12 cellular contexts compared by ENCODE assay signal in the genomic region with DNA sequence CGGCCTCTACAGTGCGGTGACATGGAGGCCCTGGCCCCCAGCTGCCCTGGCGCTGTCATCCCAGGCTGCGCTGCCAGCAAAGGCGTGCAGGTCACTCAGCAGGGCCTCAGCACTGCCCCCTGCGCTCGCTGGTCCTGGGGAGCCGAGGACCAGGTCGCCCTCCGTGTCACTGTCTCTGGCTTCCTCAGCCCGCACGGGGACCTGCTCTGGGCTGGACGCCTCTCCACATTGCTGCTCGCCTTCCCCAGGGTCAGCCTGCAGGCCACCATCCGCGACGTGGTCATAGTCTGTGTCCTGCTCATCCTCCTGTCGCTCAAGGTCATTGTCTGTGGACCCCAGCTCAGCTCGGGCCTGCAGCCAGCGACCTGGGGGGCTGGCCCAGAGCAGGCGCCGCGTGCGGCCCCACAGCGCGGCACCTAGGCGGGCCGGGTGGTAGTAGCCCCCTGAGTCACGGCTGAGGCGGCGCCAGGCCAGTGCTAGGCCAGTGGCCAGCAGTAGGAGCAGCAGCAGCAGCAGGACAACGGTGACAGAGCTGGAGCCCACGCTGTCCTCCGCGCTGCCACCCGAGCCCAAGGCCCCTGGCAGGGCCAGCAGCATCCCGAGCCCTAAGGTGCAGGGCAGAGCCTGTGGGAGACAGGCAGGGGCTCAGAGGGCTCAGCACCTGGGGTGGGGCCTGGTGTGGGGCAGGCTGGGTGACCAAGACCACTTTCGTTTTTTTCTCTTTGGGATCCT. TPM values are rescaled to one million over a fixed set of nuclear protein-coding genes. Genes with fewer than 3 reads are reported as not detected.
A peak's percentile ranks its signal among the peaks of the same experiment; 100 is the strongest.
DNase-seq lines count a peak whose midpoint lies in the region; ATAC-seq, FAIRE-seq and TF ChIP-seq lines count a peak whose summit lies in the region.
"Had no signal": no experiment of that assay in that cellular context is flagged by ENCODE, and none has a peak within 500 bp of the region (broad histone marks: within the 10 kb centered on the region; RNA-seq: fewer than 3 reads in every experiment).

No MANE protein-coding gene starts in this region.

- peaks cover 4% of the 10 kb centered on the region for H3K9me1 ChIP-seq in K562 (ENCODE audit: control insufficient read depth, insufficient read depth, low read length)

- H3K27me3 ChIP-seq in HUES6 (ENCODE audit: control insufficient read depth, insufficient read depth, low read length): no peaks in the 10 kb centered on the region
- no peaks in the 10 kb centered on the region for H3K27me3 ChIP-seq in K562 (ENCODE audit: control insufficient read depth in 2 of 2, insufficient read depth in 2 of 2, low read length in 2 of 2)
- no peaks in the 10 kb centered on the region for H3K27me3 ChIP-seq in psoas muscle (ENCODE audit: insufficient read depth in 3 of 3, low read length in 2 of 3)

- intact Hi-C loops in K562 (cut with micrococcal nuclease) (no loop called here), psoas muscle (cut with DNase I) (no loop called here)

- TF ChIP-seq EP300 in K562 (IDR thresholded peaks at IDR 0.05; ENCODE audit: low read length): no peak

- no peak overlapping the region for H2AFZ ChIP-seq in K562 (ENCODE audit: low read depth, low read length)

- in situ Hi-C loops in K562 (cut with MboI): no loop called here

- no peak for FAIRE-seq in K562 (lab: Jason Lieb, UNC)
- FAIRE-seq: G401.6 had no signal

- H3K4me3 ChIP-seq in GM12864 (ENCODE audit: low read depth, low read length): peak overlapping the region; percentile 87
- H3K4me3 ChIP-seq in HUES6 (ENCODE audit: low read depth, low read length): no peak overlapping the region
- H3K4me3 ChIP-seq in K562: no peak overlapping the region
- no peak overlapping the region for H3K4me3 ChIP-seq in psoas muscle

- BruUV-seq in K562 (replicated peaks; lab: Mats Ljungman, UMichigan): no TSS peak

- H3K9me3 ChIP-seq in HUES6 (ENCODE audit: control insufficient read depth, insufficient read depth, low read depth, low read length): no peaks in the 10 kb centered on the region
- H3K9me3 ChIP-seq in K562 (replicated peaks; ENCODE audit: control insufficient read depth, insufficient read depth, low read depth, low read length): no peaks in the 10 kb centered on the region
- H3K9me3 ChIP-seq in psoas muscle: no peaks in the 10 kb centered on the region

- no peaks in the 10 kb centered on the region; the same call in 2 of the 3 replicates for H3K79me2 ChIP-seq in K562 (ENCODE audit: control insufficient read depth, insufficient read depth, low read length)

- H3K4me1 ChIP-seq in HUES6 (ENCODE audit: control insufficient read depth, insufficient read depth, low read length): peaks cover 25% of the 10 kb centered on the region
- peaks cover 16 to 80% of the 10 kb centered on the region in 2 experiments for H3K4me1 ChIP-seq in K562 (replicated peaks in 1 of 2; ENCODE audit: control insufficient read depth in 2 of 2, insufficient read depth in 2 of 2, low read length in 2 of 2)
- H3K4me1 ChIP-seq in psoas muscle: peaks cover under 1% of the 10 kb centered on the region

- no peaks in the 10 kb centered on the region for H4K20me1 ChIP-seq in K562 (replicated peaks; ENCODE audit: control insufficient read depth, insufficient read depth, low read length)

- TF ChIP-seq CTCF in GM12864 (IDR thresholded peaks at IDR 0.05; ENCODE audit: low read depth, low read length, missing control alignments): no peak
- no peak for TF ChIP-seq CTCF in K562 (IDR thresholded peaks at IDR 0.05 in 2 of 3, conservative IDR thresholded peaks at IDR 0.05 in 1 of 3; ENCODE audit: insufficient read depth in 2 of 3, low read depth in 1 of 3, low read length in 3 of 3)
- TF ChIP-seq CTCF in psoas muscle (IDR thresholded peaks at IDR 0.05): no peak

- WGBS in K562 (ENCODE audit: insufficient coverage, low coverage, missing lambda C conversion rate): 91% methylated on average over 21 of the region's 38 CpGs
- 86 to 88% (median 87%) methylated on average over 33 to 38 of the region's 38 CpGs for WGBS in psoas muscle, 3 donors

- H3K27ac ChIP-seq in HUES6 (ENCODE audit: low read depth, low read length): peak overlapping the region; percentile 88
- H3K27ac ChIP-seq in K562 (ENCODE audit: extremely low read depth, low read depth, low read length): peak overlapping the region; percentile 86
- H3K27ac ChIP-seq in psoas muscle: peak overlapping the region; percentile 36

- TF ChIP-seq RAD21 in K562 (CRISPR knock-in tag; conservative IDR thresholded peaks at IDR 0.05 in 1 of 2, IDR thresholded peaks at IDR 0.05 in 1 of 2): no peak

- TF ChIP-seq POLR2A in K562 (conservative IDR thresholded peaks at IDR 0.05): 0 out of 2 replicates have a peak, but pooled peaks have one; percentile 7

- H3K9ac ChIP-seq in HUES6 (ENCODE audit: low read length) (peak overlapping the region; percentile 77), K562 (ENCODE audit: insufficient read depth in 1 of 2, low read depth in 2 of 2, low read length in 2 of 2) (peak overlapping the region; percentile 53 to 87; a peak in 3 of 4 replicates)

- no peak for DNase-seq in GM12864 (ENCODE audit: low read depth)
- no peak for DNase-seq in K562 (ENCODE audit: extremely low read depth in 1 of 4, low spot score in 3 of 4)
- no peak for DNase-seq in psoas muscle
- DNase-seq in GF-D8 (lab: John Stamatoyannopoulos, UW): no peak
- DNase-seq in cortex of kidney (lab: John Stamatoyannopoulos, UW): no peak
- DNase-seq in NCI-H345 (lab: John Stamatoyannopoulos, UW): no peak
- DNase-seq: amniotic stem cell, NCI-H2171 had no signal

- no peak overlapping the region; the same call in 1 of the 2 replicates for H3K4me2 ChIP-seq in K562 (ENCODE audit: insufficient read depth, low read length)

- POLR2A ChIA-PET in K562 (lab: Yijun Ruan, JAX): interaction anchor here (0.7 to 1.4 kb wide), 3 partner anchors 11 to 126 kb away, joined by 3 to 4 read pairs (median 4); no protein-coding TSS in a partner anchor

- H3K36me3 ChIP-seq in HUES6 (ENCODE audit: control insufficient read depth, insufficient read depth, low read length) (peaks cover 74% of the 10 kb centered on the region), K562 (ENCODE audit: control insufficient read depth, insufficient read depth, low read length) (peaks cover 88% of the 10 kb centered on the region; the same call in 2 of the 3 replicates), psoas muscle (ENCODE audit: insufficient read depth in 1 of 2, low read depth in 1 of 2) (peaks cover 6 to 81% of the 10 kb centered on the region in 2 donors)

- CTCF ChIA-PET in K562 (lab: Yijun Ruan, JAX; ENCODE audit: low intra/inter-chr PET ratio): no interaction called here

- ATAC-seq in K562 (no peak; the same call in 1 of the 3 replicates), psoas muscle (no peak), HG03354 (IDR thresholded peaks at IDR 0.05; ENCODE audit: poor library complexity, severe bottlenecking, unreplicated experiment) (no peak)

RNA-seq across cellular contexts. Expression of a gene that starts 1.6 kb away (rescaled TPM):
- 2.2 and 10.5 TPM in 2 replicates for total RNA-seq in K562 (2011; cell fraction: chromatin; rRNA removed; ENCODE audit: low replicate concordance)
- 8.8 and 10.2 TPM in 2 replicates for total RNA-seq in K562 (2011; cell fraction: nucleolus; rRNA removed)
- 1.9 and 2.4 TPM in 2 replicates for total RNA-seq in K562 (2011; cell fraction: nucleoplasm; rRNA removed)
- 0.45 and 1.9 TPM in 2 replicates for total RNA-seq in K562 (2014; rRNA removed)
- total RNA-seq in K562 (2014; rRNA removed; fragmentation: Illumina TruSeq; extraction: Trizol): not detected in 2 replicates
- total RNA-seq in K562 (2015; rRNA removed; fragmentation: Illumina TruSeq; extraction: Trizol): 0.22 and 0.49 TPM in 2 replicates
- total RNA-seq in K562 (2021): 1.1 and 1.5 TPM in 2 replicates
- 0.51 and 0.64 TPM in 2 replicates for polyA plus RNA-seq in K562 (2011; rRNA removed)
- 0.41 and 2.2 TPM in 2 replicates for polyA plus RNA-seq in K562 (2011; cell fraction: cytosol; rRNA removed)
- 10.9 and 26.0 TPM in 2 replicates for polyA plus RNA-seq in K562 (2011; cell fraction: nucleus; rRNA removed)
- polyA plus RNA-seq in K562 (2012): 1.5 and 3.4 TPM in 2 replicates
- not detected in 2 replicates for polyA plus RNA-seq in K562 (2014; fragmentation: Illumina TruSeq; extraction: Trizol)
- polyA plus RNA-seq in K562 (2014; fragmentation: Nextera tagmentation; extraction: Ambion mirVana): not detected
- polyA plus RNA-seq in K562 (2014; rRNA removed): 0.85 and 2.0 TPM in 2 replicates
- polyA minus RNA-seq in K562 (2011; rRNA and poly(A)+ RNA removed): 0.18 and 0.21 TPM in 2 replicates
- polyA minus RNA-seq in K562 (2011; cell fraction: cytosol; rRNA and poly(A)+ RNA removed): not detected in 2 replicates
- polyA minus RNA-seq in K562 (2011; cell fraction: nucleus; rRNA and poly(A)+ RNA removed): 1.4 and 3.2 TPM in 2 replicates
- total RNA-seq in psoas muscle: 1 to 10 TPM in 3 of 4 donors, under 1 TPM in 1; 0.89 to 1.4 (median 1.0) TPM
- polyA plus RNA-seq in psoas muscle: 1 to 10 TPM in 1 of 3 donors, under 1 TPM in 2; 0.25 to 1.3 (median 0.65) TPM

RNA-seq across cellular contexts. Expression of a gene that starts 7.4 kb away (rescaled TPM):
- 31.2 and 107 TPM in 2 replicates for total RNA-seq in K562 (2011; cell fraction: chromatin; rRNA removed; ENCODE audit: low replicate concordance)
- 111 and 119 TPM in 2 replicates for total RNA-seq in K562 (2011; cell fraction: nucleolus; rRNA removed)
- total RNA-seq in K562 (2011; cell fraction: nucleoplasm; rRNA removed): 33.6 and 41.0 TPM in 2 replicates
- total RNA-seq in K562 (2014; rRNA removed): 120 and 167 TPM in 2 replicates
- total RNA-seq in K562 (2014; rRNA removed; fragmentation: Illumina TruSeq; extraction: Trizol): 5.2 and 14.6 TPM in 2 replicates
- total RNA-seq in K562 (2015; rRNA removed; fragmentation: Illumina TruSeq; extraction: Trizol): 73.6 and 73.9 TPM in 2 replicates
- 98.1 and 107 TPM in 2 replicates for total RNA-seq in K562 (2021)
- polyA plus RNA-seq in K562 (2011; rRNA removed): 45.1 and 84.3 TPM in 2 replicates
- 89.0 and 162 TPM in 2 replicates for polyA plus RNA-seq in K562 (2011; cell fraction: cytosol; rRNA removed)
- polyA plus RNA-seq in K562 (2011; cell fraction: nucleus; rRNA removed): 134 and 224 TPM in 2 replicates
- 82.1 and 171 TPM in 2 replicates for polyA plus RNA-seq in K562 (2012)
- 66.3 and 93.6 TPM in 2 replicates for polyA plus RNA-seq in K562 (2014; fragmentation: Illumina TruSeq; extraction: Trizol)
- 1 to 10 TPM in 1 of 2 experiments, under 1 TPM in 1; 0.23 to 1.0 TPM for polyA plus RNA-seq in K562 (2014; fragmentation: Nextera tagmentation; extraction: Ambion mirVana)
- polyA plus RNA-seq in K562 (2014; rRNA removed): 87.8 and 98.1 TPM in 2 replicates
- polyA minus RNA-seq in K562 (2011; rRNA and poly(A)+ RNA removed): 26.3 and 36.5 TPM in 2 replicates
- polyA minus RNA-seq in K562 (2011; cell fraction: cytosol; rRNA and poly(A)+ RNA removed): 64.5 and 70.8 TPM in 2 replicates
- polyA minus RNA-seq in K562 (2011; cell fraction: nucleus; rRNA and poly(A)+ RNA removed): 51.2 and 64.8 TPM in 2 replicates
- 10 to 100 TPM in 3 of 4 donors, 1 to 10 TPM in 1; 8.7 to 13.1 (median 11.5) TPM for total RNA-seq in psoas muscle
- polyA plus RNA-seq in psoas muscle: 10 to 100 TPM; 10.6 to 18.1 (median 16.7) TPM

RNA-seq across cellular contexts. Expression of a gene that starts 7.6 kb away (rescaled TPM):
- total RNA-seq in K562 (2011; cell fraction: chromatin; rRNA removed; ENCODE audit: low replicate concordance): 106 and 334 TPM in 2 replicates
- total RNA-seq in K562 (2011; cell fraction: nucleolus; rRNA removed): 232 and 293 TPM in 2 replicates
- total RNA-seq in K562 (2011; cell fraction: nucleoplasm; rRNA removed): 151 and 161 TPM in 2 replicates
- total RNA-seq in K562 (2014; rRNA removed) (115 and 132 TPM in 2 replicates), K562 (2014; rRNA removed; fragmentation: Illumina TruSeq; extraction: Trizol) (23.8 and 33.6 TPM in 2 replicates), K562 (2015; rRNA removed; fragmentation: Illumina TruSeq; extraction: Trizol) (73.0 and 74.5 TPM in 2 replicates), K562 (2021) (98.8 and 101 TPM in 2 replicates), psoas muscle (10 to 100 TPM; 23.1 to 34.3 (median 26.8) TPM)
- polyA plus RNA-seq in K562 (2011; rRNA removed) (75.5 and 82.6 TPM in 2 replicates), K562 (2014; fragmentation: Illumina TruSeq; extraction: Trizol) (84.2 and 101 TPM in 2 replicates), K562 (2014; fragmentation: Nextera tagmentation; extraction: Ambion mirVana) (1 to 10 TPM in 1 of 2 experiments, under 1 TPM in 1; 0.42 to 3.1 TPM), K562 (2014; rRNA removed) (122 and 132 TPM in 2 replicates), psoas muscle (10 to 100 TPM; 25.6 to 64.6 (median 33.1) TPM)
- polyA plus RNA-seq in K562 (2011; cell fraction: cytosol; rRNA removed): 85.9 and 172 TPM in 2 replicates
- polyA plus RNA-seq in K562 (2011; cell fraction: nucleus; rRNA removed): 259 and 345 TPM in 2 replicates
- 64.6 and 80.7 TPM in 2 replicates for polyA plus RNA-seq in K562 (2012)
- polyA minus RNA-seq in K562 (2011; rRNA and poly(A)+ RNA removed): 44.1 and 67.9 TPM in 2 replicates
- 44.3 and 51.4 TPM in 2 replicates for polyA minus RNA-seq in K562 (2011; cell fraction: cytosol; rRNA and poly(A)+ RNA removed)
- 68.7 and 72.5 TPM in 2 replicates for polyA minus RNA-seq in K562 (2011; cell fraction: nucleus; rRNA and poly(A)+ RNA removed)

RNA-seq across cellular contexts. Expression of a gene that starts 16.6 kb away (rescaled TPM):
- total RNA-seq in K562 (2011; cell fraction: chromatin; rRNA removed; ENCODE audit: low replicate concordance): not detected in 2 replicates
- total RNA-seq in K562 (2011; cell fraction: nucleolus; rRNA removed): not detected in 2 replicates
- total RNA-seq in K562 (2011; cell fraction: nucleoplasm; rRNA removed): not detected in 2 replicates
- total RNA-seq in K562 (2014; rRNA removed) (not detected in 2 replicates), K562 (2014; rRNA removed; fragmentation: Illumina TruSeq; extraction: Trizol) (not detected in 2 replicates), K562 (2015; rRNA removed; fragmentation: Illumina TruSeq; extraction: Trizol) (not detected in 2 replicates), K562 (2021) (not detected in 2 replicates), psoas muscle (under 1 TPM in 1 of 4 donors, not detected in 3; 0.19 TPM)
- polyA plus RNA-seq in K562 (2011; rRNA removed) (not detected in 2 replicates), K562 (2014; fragmentation: Illumina TruSeq; extraction: Trizol) (not detected in 2 replicates), K562 (2014; fragmentation: Nextera tagmentation; extraction: Ambion mirVana) (not detected), K562 (2014; rRNA removed) (not detected in 2 replicates), psoas muscle (not detected)
- not detected in 2 replicates for polyA plus RNA-seq in K562 (2011; cell fraction: cytosol; rRNA removed)
- polyA plus RNA-seq in K562 (2011; cell fraction: nucleus; rRNA removed): not detected in 2 replicates
- not detected in 2 replicates for polyA plus RNA-seq in K562 (2012)
- polyA minus RNA-seq in K562 (2011; rRNA and poly(A)+ RNA removed): not detected in 2 replicates
- polyA minus RNA-seq in K562 (2011; cell fraction: cytosol; rRNA and poly(A)+ RNA removed): not detected in 2 replicates
- not detected in 2 replicates for polyA minus RNA-seq in K562 (2011; cell fraction: nucleus; rRNA and poly(A)+ RNA removed)
- total RNA-seq: T-helper 1 cell treated with Interleukin-12 subunit alpha and Interleukin-12 subunit beta and Interleukin-4 antibody, amounts not matched to agents 30 ng/mL and 1 ng/mL, for 36 hours had no signal

RNA-seq across cellular contexts. Expression of a gene that starts 19.3 kb away (rescaled TPM):
- not detected in 2 replicates for total RNA-seq in K562 (2011; cell fraction: chromatin; rRNA removed; ENCODE audit: low replicate concordance)
- 0.92 TPM in 1 of 2 replicates, not detected in the other for total RNA-seq in K562 (2011; cell fraction: nucleolus; rRNA removed)
- total RNA-seq in K562 (2011; cell fraction: nucleoplasm; rRNA removed): 1.0 TPM in 1 of 2 replicates, not detected in the other
- not detected in 2 replicates for total RNA-seq in K562 (2014; rRNA removed)
- total RNA-seq in K562 (2014; rRNA removed; fragmentation: Illumina TruSeq; extraction: Trizol): not detected in 2 replicates
- total RNA-seq in K562 (2015; rRNA removed; fragmentation: Illumina TruSeq; extraction: Trizol): 0.11 TPM in 1 of 2 replicates, not detected in the other
- total RNA-seq in K562 (2021): not detected in 2 replicates
- polyA plus RNA-seq in K562 (2011; rRNA removed): 0.08 TPM in 1 of 2 replicates, not detected in the other
- polyA plus RNA-seq in K562 (2011; cell fraction: cytosol; rRNA removed): 0.16 TPM in 1 of 2 replicates, not detected in the other
- 0.26 TPM in 1 of 2 replicates, not detected in the other for polyA plus RNA-seq in K562 (2011; cell fraction: nucleus; rRNA removed)
- polyA plus RNA-seq in K562 (2012): 0.14 and 0.20 TPM in 2 replicates
- not detected in 2 replicates for polyA plus RNA-seq in K562 (2014; fragmentation: Illumina TruSeq; extraction: Trizol)
- not detected for polyA plus RNA-seq in K562 (2014; fragmentation: Nextera tagmentation; extraction: Ambion mirVana)
- not detected in 2 replicates for polyA plus RNA-seq in K562 (2014; rRNA removed)
- not detected in 2 replicates for polyA minus RNA-seq in K562 (2011; rRNA and poly(A)+ RNA removed)
- not detected in 2 replicates for polyA minus RNA-seq in K562 (2011; cell fraction: cytosol; rRNA and poly(A)+ RNA removed)
- not detected in 2 replicates for polyA minus RNA-seq in K562 (2011; cell fraction: nucleus; rRNA and poly(A)+ RNA removed)
- total RNA-seq in psoas muscle: 1 to 10 TPM in 3 of 4 donors, under 1 TPM in 1; 0.93 to 1.9 (median 1.5) TPM
- under 1 TPM; 0.35 to 0.89 (median 0.61) TPM for polyA plus RNA-seq in psoas muscle

Comparison
In these comparisons a context has a peak if more than half of its experiments do, and no peak if none do; other contexts are left out.
1. H3K27ac ChIP-seq: peak in every context shown above with its lines; median percentile 88 in HUES6; 86 in K562; 36 in psoas muscle.